Comparison of ENCODE assay signal across 8 cellular contexts in genomic region chr5:67798470-67798869, GRCh38.
A peak's percentile ranks its signal among the peaks of the same experiment; 100 is the strongest.
DNase-seq lines count a peak whose midpoint lies in the region; ATAC-seq, FAIRE-seq and TF ChIP-seq lines count a peak whose summit lies in the region.
"Not testable (repeated sequence)": the region's sequence is repeated elsewhere in the genome, so short reads cannot be mapped to it uniquely, and the experiment has no call there.

No MANE protein-coding gene starts in this region.

- not testable (repeated sequence) for H3K9me3 ChIP-seq in HEK293 (ENCODE audit: control insufficient read depth, insufficient read depth, low read depth, low read length); esophagus muscularis mucosa; gastroesophageal sphincter; HepG2 (ENCODE audit: low read length); lower lobe of right lung; sigmoid colon; suprapubic skin; upper lobe of right lung

- CTCF ChIA-PET in HEK293 (lab: Yijun Ruan, JAX), result interaction anchor here (0.7 kb wide), 1 partner anchor 454 kb away, joined by 3 read pairs; no protein-coding TSS in a partner anchor
- CTCF ChIA-PET in HepG2 (lab: Yijun Ruan, JAX; ENCODE audit: low intra/inter-chr PET ratio, low total read pairs), result not testable (repeated sequence)

- intact Hi-C loops in esophagus muscularis mucosa (cut with DNase I); HepG2 (cut with micrococcal nuclease; ENCODE audit: unreplicated experiment); lower lobe of right lung (cut with DNase I); upper lobe of right lung (cut with DNase I): not testable (repeated sequence)
- intact Hi-C loops in sigmoid colon (cut with DNase I), result loop anchor here (10.0 kb wide), 1 partner anchor 554 kb away; no protein-coding TSS in a partner anchor

- not testable (repeated sequence) for FAIRE-seq in HepG2 (lab: Jason Lieb, UNC)

- not testable (repeated sequence) for H3K4me1 ChIP-seq in HEK293 (ENCODE audit: control insufficient read depth, insufficient read depth, low read length); lower lobe of right lung; upper lobe of right lung
- H3K4me1 ChIP-seq in esophagus muscularis mucosa (peaks cover 7 to 62% (median 42%) of the 10 kb centered on the region in 4 donors), gastroesophageal sphincter (peaks cover 7 to 32% (median 8%) of the 10 kb centered on the region in 3 donors), HepG2 (ENCODE audit: insufficient read depth, low read length) (peaks cover 23% of the 10 kb centered on the region), sigmoid colon (peaks cover 0 to 20% (median 16%) of the 10 kb centered on the region in 4 donors), suprapubic skin (peaks cover 24% of the 10 kb centered on the region)

- not testable (repeated sequence) for ATAC-seq in gastroesophageal sphincter, HepG2, lower lobe of right lung, upper lobe of right lung

- H3K27me3 ChIP-seq in esophagus muscularis mucosa; gastroesophageal sphincter; HepG2 (ENCODE audit: control insufficient read depth in 1 of 2, insufficient read depth in 2 of 2, low read length in 2 of 2); lower lobe of right lung (ENCODE audit: low read depth); sigmoid colon; suprapubic skin; upper lobe of right lung: not testable (repeated sequence)

- 84% methylated on average over 5 of the region's 5 CpGs for WGBS in esophagus muscularis mucosa
- WGBS in gastroesophageal sphincter (ENCODE audit: low coverage in 1 of 2), 2 donors, result 89% methylated on average over 5 of the region's 5 CpGs
- WGBS in HepG2 (ENCODE audit: low lambda C conversion rate), result 81% methylated on average over 5 of the region's 5 CpGs
- WGBS in sigmoid colon, 2 donors, result 84 to 94% methylated on average over 5 of the region's 5 CpGs
- WGBS in suprapubic skin, result 85% methylated on average over 5 of the region's 5 CpGs

- in situ Hi-C loops in HepG2 (cut with HindIII; ENCODE audit: extremely low pct_ligation_motif_present, low pct_unique_long_range_greater_than_20kb), result not testable (repeated sequence)

- H2AFZ ChIP-seq in HepG2 (ENCODE audit: low read length), result not testable (repeated sequence)

- H3K4me3 ChIP-seq in HEK293 (ENCODE audit: low read depth, low read length); esophagus muscularis mucosa; gastroesophageal sphincter; HepG2 (replicated peaks in 1 of 3; ENCODE audit: insufficient read depth in 1 of 3, low read depth in 2 of 3, low read length in 3 of 3); lower lobe of right lung; sigmoid colon; suprapubic skin; upper lobe of right lung: not testable (repeated sequence)

- BruUV-seq in HepG2 (replicated peaks; lab: Mats Ljungman, UMichigan), result not testable (repeated sequence)

- H3K79me2 ChIP-seq in HepG2 (ENCODE audit: insufficient read depth, low read length), result not testable (repeated sequence)

- not testable (repeated sequence) for H3K9ac ChIP-seq in HepG2 (ENCODE audit: insufficient read depth, low read depth, low read length)

- TF ChIP-seq EP300 in esophagus muscularis mucosa (IDR thresholded peaks at IDR 0.05); gastroesophageal sphincter (IDR thresholded peaks at IDR 0.05); HepG2 (IDR thresholded peaks at IDR 0.05; ENCODE audit: low read depth in 2 of 2, low read length in 2 of 2); HepG2 (CRISPR knock-in tag; IDR thresholded peaks at IDR 0.05; ENCODE audit: borderline replicate concordance); sigmoid colon (IDR thresholded peaks at IDR 0.05); suprapubic skin (IDR thresholded peaks at IDR 0.05): not testable (repeated sequence)

- not testable (repeated sequence) for H3K27ac ChIP-seq in HEK293 (ENCODE audit: extremely low read depth, low read depth, low read length); HepG2 (ENCODE audit: extremely low read length, insufficient read depth, low read length)
- H3K27ac ChIP-seq in esophagus muscularis mucosa (replicated peaks in 1 of 4) (peak overlapping the region; percentile 68 to 76 (median 75)), gastroesophageal sphincter (peak overlapping the region; percentile 65 to 84 (median 73)), lower lobe of right lung (peak overlapping the region; percentile 22), sigmoid colon (peak overlapping the region; percentile 59 to 77 (median 72)), suprapubic skin (peak overlapping the region; percentile 15), upper lobe of right lung (peak overlapping the region; percentile 43)

- not testable (repeated sequence) for H3K4me2 ChIP-seq in HepG2 (ENCODE audit: low read depth, low read length)

- TF ChIP-seq RAD21 in HepG2 (CRISPR knock-in tag; IDR thresholded peaks at IDR 0.05), result not testable (repeated sequence)

- TF ChIP-seq POLR2A in esophagus muscularis mucosa (IDR thresholded peaks at IDR 0.05; ENCODE audit: low read depth); gastroesophageal sphincter (IDR thresholded peaks at IDR 0.05); HepG2 (IDR thresholded peaks at IDR 0.05; ENCODE audit: insufficient read depth in 1 of 2, low read depth in 2 of 2, low read length in 2 of 2); sigmoid colon (IDR thresholded peaks at IDR 0.05); suprapubic skin (IDR thresholded peaks at IDR 0.05): not testable (repeated sequence)

- DNase-seq in esophagus muscularis mucosa (ENCODE audit: extremely low spot score); HepG2 (ENCODE audit: low spot score); lower lobe of right lung; sigmoid colon; suprapubic skin (ENCODE audit: low spot score in 2 of 2); upper lobe of right lung: not testable (repeated sequence)

- H4K20me1 ChIP-seq in HepG2 (ENCODE audit: insufficient read depth, low read length), result not testable (repeated sequence)

- H3K36me3 ChIP-seq in HEK293 (ENCODE audit: control insufficient read depth in 2 of 2, insufficient read depth in 1 of 2, low read length in 2 of 2); esophagus muscularis mucosa; gastroesophageal sphincter; HepG2 (replicated peaks in 1 of 2; ENCODE audit: control insufficient read depth in 1 of 2, insufficient read depth in 2 of 2, low read length in 2 of 2); lower lobe of right lung; sigmoid colon; suprapubic skin; upper lobe of right lung: not testable (repeated sequence)

- POLR2A ChIA-PET in HEK293 (lab: Yijun Ruan, JAX); HepG2 (lab: Yijun Ruan, JAX): not testable (repeated sequence)

- TF ChIP-seq CTCF in HEK293 (tag by site-specific recombination; IDR thresholded peaks at IDR 0.05); esophagus muscularis mucosa (IDR thresholded peaks at IDR 0.05); gastroesophageal sphincter (IDR thresholded peaks at IDR 0.05); HepG2 (CRISPR knock-in tag; IDR thresholded peaks at IDR 0.05); lower lobe of right lung (IDR thresholded peaks at IDR 0.05); sigmoid colon (IDR thresholded peaks at IDR 0.05); suprapubic skin (IDR thresholded peaks at IDR 0.05); upper lobe of right lung (IDR thresholded peaks at IDR 0.05): not testable (repeated sequence)

TF ChIP-seq in HEK293, 187 proteins besides CTCF, POLR2A, EP300 and RAD21:
- TF ChIP-seq SETDB1 (IDR thresholded peaks at IDR 0.05; ENCODE audit: insufficient read length, low read length), result peak; percentile 72

TF ChIP-seq in HepG2, 621 proteins besides CTCF, POLR2A, EP300 and RAD21:
- TF ChIP-seq ZNF431 (CRISPR knock-in tag; IDR thresholded peaks at IDR 0.05; ENCODE audit: borderline replicate concordance, low read depth), result peak; percentile 74
TF ChIP-seq in HepG2: peak in this region for 1; not testable (repeated sequence) for 620.
